Comparison of ENCODE assay signal across 18 cellular contexts in the genomic region with DNA sequence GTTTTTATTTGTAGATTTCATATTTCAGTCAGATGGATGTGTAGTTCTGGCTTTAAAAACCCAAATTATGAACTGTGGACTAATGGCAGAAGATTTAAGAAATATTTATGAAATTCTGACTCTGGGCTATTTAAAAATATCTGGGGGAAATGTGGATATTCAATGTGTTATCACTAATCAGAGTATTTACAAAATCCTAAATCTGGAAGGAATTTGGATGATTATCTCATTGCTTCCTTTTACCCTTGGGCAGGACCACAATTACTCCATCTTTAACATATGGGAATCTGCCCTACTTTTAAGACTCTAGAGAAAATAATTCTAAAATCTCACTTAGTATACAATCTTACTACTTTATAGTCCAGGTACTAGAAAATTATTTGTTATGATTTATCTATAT.
DNase-seq lines count a peak whose midpoint lies in the region; ATAC-seq and TF ChIP-seq lines count a peak whose summit lies in the region.
"Had no signal": no experiment of that assay in that cellular context is flagged by ENCODE, and none has a peak within 500 bp of the region (broad histone marks: within the 10 kb centered on the region; RNA-seq: fewer than 3 reads in every experiment).

No MANE protein-coding gene starts in this region.

- no peak overlapping the region for H3K4me2 ChIP-seq in SK-N-SH
- H3K4me2 ChIP-seq: GM23338 had no signal

- no peaks in the 10 kb centered on the region for H4K20me1 ChIP-seq in SK-N-SH (ENCODE audit: insufficient read depth)

- POLR2A ChIA-PET in SK-N-SH (lab: Yijun Ruan, JAX): no interaction called here

- H3K27ac ChIP-seq in SK-N-SH (ENCODE audit: low read depth in 2 of 2, low read length in 1 of 2): peak overlapping the region in 1 of 2 experiments; percentile 91; a peak in 2 of 4 replicates
- peak overlapping the region; percentile 75 for H3K27ac ChIP-seq in SK-N-MC
- H3K27ac ChIP-seq in dorsolateral prefrontal cortex: peak overlapping the region in 52 of 59 donors; percentile 33 to 95 (median 88)
- H3K27ac ChIP-seq: 22Rv1 had no signal

- H3K4me3 ChIP-seq in SK-N-SH (ENCODE audit: low read depth in 2 of 2, low read length in 1 of 2) (peak overlapping the region in 1 of 2 experiments; percentile 56; a peak in 2 of 4 replicates), SK-N-MC (peak overlapping the region; percentile 80), dorsolateral prefrontal cortex (peak overlapping the region; percentile 20 to 85 (median 66))
- H3K4me3 ChIP-seq: GM23338 had no signal

- intact Hi-C loops in dorsolateral prefrontal cortex (cut with DNase I): loop anchor here in 1 of 2 donors (5.0 kb wide), 1 partner anchor 51 kb away; no protein-coding TSS in a partner anchor

- CTCF ChIA-PET in SK-N-SH (lab: Yijun Ruan, JAX): interaction anchor here (1.0 to 13.1 kb wide), 3 partner anchors 11 to 730 kb away, joined by 3 to 203 read pairs (median 3); no protein-coding TSS in a partner anchor

- peak overlapping the region; percentile 49; the same call in 1 of the 2 replicates for H2AFZ ChIP-seq in SK-N-SH (ENCODE audit: low read depth)
- H2AFZ ChIP-seq: GM23338 had no signal

- TF ChIP-seq CTCF in SK-N-SH (IDR thresholded peaks at IDR 0.05) (no peak), dorsolateral prefrontal cortex (IDR thresholded peaks at IDR 0.05 in 54 of 56, conservative IDR thresholded peaks at IDR 0.05 in 2 of 56; ENCODE audit: low read depth in 1 of 56, partially characterized antibody in 56 of 56) (no peak)

- no peaks in the 10 kb centered on the region for H3K9me3 ChIP-seq in SK-N-SH
- no peaks in the 10 kb centered on the region for H3K9me3 ChIP-seq in SK-N-MC (ENCODE audit: low read depth, low read length)

- DNase-seq in SK-N-SH (no peak), SK-N-MC (ENCODE audit: low read depth, low spot score) (no peak), dorsolateral prefrontal cortex (no peak), HCEC 1CT (no peak)
- no peak for DNase-seq in activated naive CD4-positive, alpha-beta T cell treated with anti-CD3 and anti-CD28 coated beads, Interleukin-2, amount 50 U/mL, for 16 hours
- DNase-seq: C1 segment of cervical spinal cord; CD4-positive, CD25-positive, alpha-beta regulatory T cell; CD8-positive, alpha-beta memory T cell; COR-L47; DMS 273 treated with DMSO at 0.1 percent for 48 hours; DMS79; GDM1; HFFc6 had no signal

- H3F3A ChIP-seq in SK-N-SH (replicated peaks; ENCODE audit: insufficient read depth): no peaks in the 10 kb centered on the region

- H3K9me2 ChIP-seq in SK-N-SH: no peaks in the 10 kb centered on the region

- no peak overlapping the region for H3K9ac ChIP-seq in SK-N-SH
- peak overlapping the region; percentile 77 for H3K9ac ChIP-seq in SK-N-MC (ENCODE audit: insufficient read length)

- no peak for ATAC-seq in SK-N-SH treated with all-trans-retinoic acid at 6 μM for 48 hours
- no peak for ATAC-seq in GM18511 (IDR thresholded peaks at IDR 0.05; ENCODE audit: unreplicated experiment)
- ATAC-seq: GM23338, HCT116 had no signal

- no peak for TF ChIP-seq RAD21 in SK-N-SH (IDR thresholded peaks at IDR 0.05; ENCODE audit: low read length)

- peaks cover 3 to 20% of the 10 kb centered on the region in 2 experiments; a peak in 3 of 4 replicates for H3K4me1 ChIP-seq in SK-N-SH (ENCODE audit: control insufficient read depth in 1 of 2, insufficient read depth in 2 of 2, low read depth in 1 of 2, low read length in 1 of 2)

- H3K79me2 ChIP-seq in SK-N-SH (ENCODE audit: insufficient read depth): no peaks in the 10 kb centered on the region

- H3K27me3 ChIP-seq in SK-N-SH (ENCODE audit: insufficient read depth) (no peaks in the 10 kb centered on the region), dorsolateral prefrontal cortex (no peaks in the 10 kb centered on the region)

- no peaks in the 10 kb centered on the region for H3K36me3 ChIP-seq in SK-N-SH (replicated peaks in 1 of 2; ENCODE audit: control insufficient read depth in 1 of 2, insufficient read depth in 2 of 2, low read length in 1 of 2)
- no peaks in the 10 kb centered on the region for H3K36me3 ChIP-seq in SK-N-MC (ENCODE audit: insufficient read depth, low read length)

- TF ChIP-seq EP300 in SK-N-SH (IDR thresholded peaks at IDR 0.05; ENCODE audit: borderline replicate concordance in 1 of 2, low read depth in 1 of 2, low read length in 1 of 2): peak in 1 of 2 experiments; percentile 54; a peak in 2 of 4 replicates

TF ChIP-seq in SK-N-SH, 30 proteins besides CTCF, POLR2A, EP300 and RAD21 (continues in another document):
- TF ChIP-seq JUND (IDR thresholded peaks at IDR 0.05) (no peak), EZH2phosphoT487 (IDR thresholded peaks at IDR 0.05; ENCODE audit: borderline replicate concordance, low read depth) (no peak), MEF2A (IDR thresholded peaks at IDR 0.05; ENCODE audit: borderline replicate concordance, low read depth) (no peak), MXI1 (IDR thresholded peaks at IDR 0.05; ENCODE audit: low read depth, low read length) (no peak), RCOR1 (IDR thresholded peaks at IDR 0.05; ENCODE audit: low read length) (no peak), TAF1 (IDR thresholded peaks at IDR 0.05; ENCODE audit: borderline replicate concordance, low read depth, low read length) (no peak), FOSL2 (IDR thresholded peaks at IDR 0.05; ENCODE audit: borderline replicate concordance, low read depth) (no peak)
- TF ChIP-seq, protein P1, sequence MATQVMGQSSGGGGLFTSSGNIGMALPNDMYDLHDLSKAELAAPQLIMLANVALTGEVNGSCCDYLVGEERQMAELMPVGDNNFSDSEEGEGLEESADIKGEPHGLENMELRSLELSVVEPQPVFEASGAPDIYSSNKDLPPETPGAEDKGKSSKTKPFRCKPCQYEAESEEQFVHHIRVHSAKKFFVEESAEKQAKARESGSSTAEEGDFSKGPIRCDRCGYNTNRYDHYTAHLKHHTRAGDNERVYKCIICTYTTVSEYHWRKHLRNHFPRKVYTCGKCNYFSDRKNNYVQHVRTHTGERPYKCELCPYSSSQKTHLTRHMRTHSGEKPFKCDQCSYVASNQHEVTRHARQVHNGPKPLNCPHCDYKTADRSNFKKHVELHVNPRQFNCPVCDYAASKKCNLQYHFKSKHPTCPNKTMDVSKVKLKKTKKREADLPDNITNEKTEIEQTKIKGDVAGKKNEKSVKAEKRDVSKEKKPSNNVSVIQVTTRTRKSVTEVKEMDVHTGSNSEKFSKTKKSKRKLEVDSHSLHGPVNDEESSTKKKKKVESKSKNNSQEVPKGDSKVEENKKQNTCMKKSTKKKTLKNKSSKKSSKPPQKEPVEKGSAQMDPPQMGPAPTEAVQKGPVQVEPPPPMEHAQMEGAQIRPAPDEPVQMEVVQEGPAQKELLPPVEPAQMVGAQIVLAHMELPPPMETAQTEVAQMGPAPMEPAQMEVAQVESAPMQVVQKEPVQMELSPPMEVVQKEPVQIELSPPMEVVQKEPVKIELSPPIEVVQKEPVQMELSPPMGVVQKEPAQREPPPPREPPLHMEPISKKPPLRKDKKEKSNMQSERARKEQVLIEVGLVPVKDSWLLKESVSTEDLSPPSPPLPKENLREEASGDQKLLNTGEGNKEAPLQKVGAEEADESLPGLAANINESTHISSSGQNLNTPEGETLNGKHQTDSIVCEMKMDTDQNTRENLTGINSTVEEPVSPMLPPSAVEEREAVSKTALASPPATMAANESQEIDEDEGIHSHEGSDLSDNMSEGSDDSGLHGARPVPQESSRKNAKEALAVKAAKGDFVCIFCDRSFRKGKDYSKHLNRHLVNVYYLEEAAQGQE (IDR thresholded peaks at IDR 0.05; ENCODE audit: low read depth, low read length): no peak

TF ChIP-seq in SK-N-SH treated with all-trans-retinoic acid at 6 μM for 48 hours, 23 proteins besides CTCF, POLR2A, EP300 and RAD21 (continues in another document):
- no peak for TF ChIP-seq GLIS3 (CRISPR knock-in tag; IDR thresholded peaks at IDR 0.05)
- TF ChIP-seq TCF4 (CRISPR knock-in tag; IDR thresholded peaks at IDR 0.05; ENCODE audit: borderline replicate concordance): no peak
- TF ChIP-seq ZC3H10 (CRISPR knock-in tag; IDR thresholded peaks at IDR 0.05): no peak
- no peak for TF ChIP-seq OSR1 (CRISPR knock-in tag; IDR thresholded peaks at IDR 0.05)
- TF ChIP-seq BACH2 (CRISPR knock-in tag; IDR thresholded peaks at IDR 0.05; ENCODE audit: borderline replicate concordance): no peak
- TF ChIP-seq, protein P2, sequence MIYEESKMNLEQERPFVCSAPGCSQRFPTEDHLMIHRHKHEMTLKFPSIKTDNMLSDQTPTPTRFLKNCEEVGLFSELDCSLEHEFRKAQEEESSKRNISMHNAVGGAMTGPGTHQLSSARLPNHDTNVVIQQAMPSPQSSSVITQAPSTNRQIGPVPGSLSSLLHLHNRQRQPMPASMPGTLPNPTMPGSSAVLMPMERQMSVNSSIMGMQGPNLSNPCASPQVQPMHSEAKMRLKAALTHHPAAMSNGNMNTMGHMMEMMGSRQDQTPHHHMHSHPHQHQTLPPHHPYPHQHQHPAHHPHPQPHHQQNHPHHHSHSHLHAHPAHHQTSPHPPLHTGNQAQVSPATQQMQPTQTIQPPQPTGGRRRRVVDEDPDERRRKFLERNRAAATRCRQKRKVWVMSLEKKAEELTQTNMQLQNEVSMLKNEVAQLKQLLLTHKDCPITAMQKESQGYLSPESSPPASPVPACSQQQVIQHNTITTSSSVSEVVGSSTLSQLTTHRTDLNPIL (CRISPR knock-in tag; IDR thresholded peaks at IDR 0.05; ENCODE audit: low read depth): no peak
- TF ChIP-seq, protein P3, sequence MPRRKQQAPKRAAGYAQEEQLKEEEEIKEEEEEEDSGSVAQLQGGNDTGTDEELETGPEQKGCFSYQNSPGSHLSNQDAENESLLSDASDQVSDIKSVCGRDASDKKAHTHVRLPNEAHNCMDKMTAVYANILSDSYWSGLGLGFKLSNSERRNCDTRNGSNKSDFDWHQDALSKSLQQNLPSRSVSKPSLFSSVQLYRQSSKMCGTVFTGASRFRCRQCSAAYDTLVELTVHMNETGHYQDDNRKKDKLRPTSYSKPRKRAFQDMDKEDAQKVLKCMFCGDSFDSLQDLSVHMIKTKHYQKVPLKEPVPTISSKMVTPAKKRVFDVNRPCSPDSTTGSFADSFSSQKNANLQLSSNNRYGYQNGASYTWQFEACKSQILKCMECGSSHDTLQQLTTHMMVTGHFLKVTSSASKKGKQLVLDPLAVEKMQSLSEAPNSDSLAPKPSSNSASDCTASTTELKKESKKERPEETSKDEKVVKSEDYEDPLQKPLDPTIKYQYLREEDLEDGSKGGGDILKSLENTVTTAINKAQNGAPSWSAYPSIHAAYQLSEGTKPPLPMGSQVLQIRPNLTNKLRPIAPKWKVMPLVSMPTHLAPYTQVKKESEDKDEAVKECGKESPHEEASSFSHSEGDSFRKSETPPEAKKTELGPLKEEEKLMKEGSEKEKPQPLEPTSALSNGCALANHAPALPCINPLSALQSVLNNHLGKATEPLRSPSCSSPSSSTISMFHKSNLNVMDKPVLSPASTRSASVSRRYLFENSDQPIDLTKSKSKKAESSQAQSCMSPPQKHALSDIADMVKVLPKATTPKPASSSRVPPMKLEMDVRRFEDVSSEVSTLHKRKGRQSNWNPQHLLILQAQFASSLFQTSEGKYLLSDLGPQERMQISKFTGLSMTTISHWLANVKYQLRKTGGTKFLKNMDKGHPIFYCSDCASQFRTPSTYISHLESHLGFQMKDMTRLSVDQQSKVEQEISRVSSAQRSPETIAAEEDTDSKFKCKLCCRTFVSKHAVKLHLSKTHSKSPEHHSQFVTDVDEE (CRISPR knock-in tag; IDR thresholded peaks at IDR 0.05): no peak
- TF ChIP-seq ARNTL (CRISPR knock-in tag; IDR thresholded peaks at IDR 0.05; ENCODE audit: borderline replicate concordance, low read depth): no peak
